Comparison of ENCODE assay signal across 22 cellular contexts in the genomic region with DNA sequence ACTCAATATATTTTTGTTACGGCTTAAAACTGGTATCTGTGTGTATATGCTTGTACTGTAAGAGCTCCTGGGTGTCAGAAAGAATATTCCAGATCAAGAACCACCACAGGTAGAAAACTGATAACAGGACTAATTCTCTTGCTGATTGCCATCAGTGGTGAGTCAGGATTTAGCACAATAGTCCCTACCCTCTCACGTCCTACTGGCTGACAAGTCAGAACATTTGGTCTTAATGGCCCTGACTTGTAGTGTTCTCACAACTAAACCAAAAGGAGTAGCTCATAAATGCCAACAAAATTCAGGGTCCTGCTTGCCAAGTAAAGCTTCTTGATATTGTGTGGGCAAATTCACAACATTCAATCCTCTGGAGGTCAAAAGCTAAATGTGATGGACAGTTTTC.
A peak's percentile ranks its signal among the peaks of the same experiment; 100 is the strongest.
DNase-seq lines count a peak whose midpoint lies in the region; FAIRE-seq and TF ChIP-seq lines count a peak whose summit lies in the region.
"Had no signal": no experiment of that assay in that cellular context is flagged by ENCODE, and none has a peak within 500 bp of the region (broad histone marks: within the 10 kb centered on the region; RNA-seq: fewer than 3 reads in every experiment).

No MANE protein-coding gene starts in this region.

- no peaks in the 10 kb centered on the region for H3F3A ChIP-seq in Loucy (ENCODE audit: low read depth)

- H3K27ac Mint-ChIP-seq in endothelial cell (ENCODE audit: unreplicated experiment) = peak overlapping the region; percentile 85
- H3K27ac Mint-ChIP-seq in osteocyte (ENCODE audit: unreplicated experiment) = no peak overlapping the region

- H3K4me2 ChIP-seq in BLaER1 treated with 17β-estradiol and CSF1 and Interleukin-3, amounts not matched to agents 10 nM and 100 nM = peak overlapping the region in 7 of 11 experiments; percentile 26 to 62 (median 50); a peak in 13 of 22 replicates
- H3K4me2 ChIP-seq in Loucy (ENCODE audit: low read depth, low read length, poor library complexity, severe bottlenecking) = peak overlapping the region; percentile 20
- H3K4me2 ChIP-seq in keratinocyte (ENCODE audit: control insufficient read depth, extremely low read depth, insufficient read depth, low read depth, low read length) = no peak overlapping the region

- peaks cover 0 to 18% (median 12%) of the 10 kb centered on the region in 10 experiments; a peak in 14 of 20 replicates for H3K4me1 ChIP-seq in BLaER1 treated with 17β-estradiol and CSF1 and Interleukin-3, amounts not matched to agents 10 nM and 100 nM
- peaks cover 14% of the 10 kb centered on the region for H3K4me1 ChIP-seq in Loucy (ENCODE audit: insufficient read depth, low read length, poor library complexity, severe bottlenecking)
- peaks cover 7% of the 10 kb centered on the region for H3K4me1 ChIP-seq in keratinocyte (ENCODE audit: control insufficient read depth, extremely low read depth, insufficient read depth, low read length)

- no peak for TF ChIP-seq CTCF in Loucy (conservative IDR thresholded peaks at IDR 0.05; ENCODE audit: low read length)
- TF ChIP-seq CTCF in endothelial cell (IDR thresholded peaks at IDR 0.05; ENCODE audit: unreplicated experiment) = no peak
- TF ChIP-seq CTCF in keratinocyte (optimal IDR thresholded peaks at IDR 0.05 in 1 of 3, IDR thresholded peaks at IDR 0.05 in 1 of 3, conservative IDR thresholded peaks at IDR 0.05 in 1 of 3; ENCODE audit: extremely low read depth in 1 of 3, insufficient read depth in 2 of 3, low read length in 3 of 3) = no peak
- no peak for TF ChIP-seq CTCF in osteocyte (IDR thresholded peaks at IDR 0.05)

- no peak overlapping the region for H2AFZ ChIP-seq in Loucy (ENCODE audit: low read length)
- H2AFZ ChIP-seq in keratinocyte (ENCODE audit: control insufficient read depth, low read length) = no peak overlapping the region

- H3K27me3 ChIP-seq in BLaER1 treated with 17β-estradiol and CSF1 and Interleukin-3, amounts not matched to agents 10 nM and 100 nM = no peaks in the 10 kb centered on the region
- H3K27me3 ChIP-seq in Loucy (ENCODE audit: insufficient read depth, low read length, poor library complexity, severe bottlenecking) (no peaks in the 10 kb centered on the region), keratinocyte (ENCODE audit: control insufficient read depth, extremely low read depth, insufficient read depth, low read length) (no peaks in the 10 kb centered on the region)

- H3K79me2 ChIP-seq in Loucy (ENCODE audit: insufficient read depth, low read length) (no peaks in the 10 kb centered on the region), keratinocyte (ENCODE audit: control insufficient read depth, insufficient read depth, low read length) (no peaks in the 10 kb centered on the region)

- no peaks in the 10 kb centered on the region for H3K9me2 ChIP-seq in Loucy (replicated peaks; ENCODE audit: low read depth, low read length)

- FAIRE-seq in keratinocyte (lab: Jason Lieb, UNC) = peak; percentile 74
- FAIRE-seq: D721Med, G401.6, H1, RCC 7860 had no signal

- dilution Hi-C loops in keratinocyte (cut with MboI; ENCODE audit: extremely low pct_ligation_motif_present, low sequenced_read_pairs) = no loop called here

- H4K20me1 ChIP-seq in BLaER1 treated with 17β-estradiol and CSF1 and Interleukin-3, amounts not matched to agents 10 nM and 100 nM = no peaks in the 10 kb centered on the region
- H4K20me1 ChIP-seq in Loucy (ENCODE audit: insufficient read depth, low read length, poor library complexity, severe bottlenecking) = no peaks in the 10 kb centered on the region
- H4K20me1 ChIP-seq in keratinocyte (ENCODE audit: control insufficient read depth, extremely low read depth, insufficient read depth, low read length) = no peaks in the 10 kb centered on the region

- H3K4me1 Mint-ChIP-seq in endothelial cell (ENCODE audit: unreplicated experiment) (peaks cover 22% of the 10 kb centered on the region), osteocyte (ENCODE audit: unreplicated experiment) (peaks cover 4% of the 10 kb centered on the region)

- H3K9me3 Mint-ChIP-seq in endothelial cell (ENCODE audit: unreplicated experiment) (no peaks in the 10 kb centered on the region), osteocyte (ENCODE audit: unreplicated experiment) (peaks cover 6% of the 10 kb centered on the region)
- H3K9me3 Mint-ChIP-seq: CD4-positive, alpha-beta T cell had no signal

- H3K9me1 ChIP-seq in keratinocyte (ENCODE audit: control insufficient read depth, extremely low read depth, insufficient read depth, low read length) = no peaks in the 10 kb centered on the region

- H3K9ac ChIP-seq in BLaER1 treated with 17β-estradiol and CSF1 and Interleukin-3, amounts not matched to agents 10 nM and 100 nM = no peak overlapping the region
- H3K9ac ChIP-seq in Loucy (ENCODE audit: low read depth, low read length, poor library complexity, severe bottlenecking) (no peak overlapping the region), keratinocyte (ENCODE audit: control insufficient read depth, extremely low read depth, insufficient read depth, low read length) (no peak overlapping the region)

- H3K9me3 ChIP-seq in BLaER1 treated with 17β-estradiol and CSF1 and Interleukin-3, amounts not matched to agents 10 nM and 100 nM (replicated peaks in 1 of 11) = peaks cover 0 to 10% (median 6%) of the 10 kb centered on the region in 11 experiments; a peak in 5 of 22 replicates
- H3K9me3 ChIP-seq in Loucy (ENCODE audit: insufficient read depth, low read depth, low read length) (no peaks in the 10 kb centered on the region), keratinocyte (ENCODE audit: control insufficient read depth, low read depth, low read length) (no peaks in the 10 kb centered on the region)

- DNase-seq in endothelial cell (ENCODE audit: low spot score) (no peak), keratinocyte (ENCODE audit: low read depth, low spot score) (no peak), NCI-H2196 (lab: John Stamatoyannopoulos, UW; ENCODE audit: unreplicated experiment) (no peak), kidney glomerular epithelial cell (lab: John Stamatoyannopoulos, UW) (no peak), osteocyte (ENCODE audit: extremely low spot score, unreplicated experiment) (no peak)
- DNase-seq: CD4-positive, alpha-beta T cell; HCEC 1CT; NCI-H1092; NCI-H1417 treated with DMSO at 0.1 percent for 48 hours; NCI-H187; NCI-H2081 treated with DMSO at 0.1 percent for 48 hours; NCI-H2171; NCI-H524 treated with DMSO at 0.1 percent for 48 hours; NCI-H774; SIG-M5 had no signal

- H3K4me3 Mint-ChIP-seq in endothelial cell (ENCODE audit: unreplicated experiment) (no peak overlapping the region), osteocyte (ENCODE audit: unreplicated experiment) (no peak overlapping the region)
- H3K4me3 Mint-ChIP-seq: CD4-positive, alpha-beta T cell had no signal

- no peak overlapping the region for H3K4me3 ChIP-seq in BLaER1 treated with 17β-estradiol and CSF1 and Interleukin-3, amounts not matched to agents 10 nM and 100 nM
- H3K4me3 ChIP-seq in Loucy (ENCODE audit: low read length, poor library complexity, severe bottlenecking) (no peak overlapping the region), keratinocyte (ENCODE audit: control insufficient read depth in 2 of 3, extremely low read depth in 1 of 3, insufficient read depth in 2 of 3, low read depth in 1 of 3, low read length in 3 of 3) (no peak overlapping the region)
- H3K4me3 ChIP-seq: SK-N-MC had no signal

- H3K36me3 ChIP-seq in BLaER1 treated with 17β-estradiol and CSF1 and Interleukin-3, amounts not matched to agents 10 nM and 100 nM = peaks cover 0 to 4% (median 0%) of the 10 kb centered on the region in 11 experiments; a peak in 1 of 22 replicates
- H3K36me3 ChIP-seq in Loucy (ENCODE audit: insufficient read depth, low read length) (peaks cover 4% of the 10 kb centered on the region; the same call in 1 of the 2 replicates), keratinocyte (ENCODE audit: control insufficient read depth in 2 of 2, extremely low read depth in 1 of 2, insufficient read depth in 2 of 2, low read length in 2 of 2) (peaks cover 0 to 2% of the 10 kb centered on the region in 2 experiments)

- H3K27me3 Mint-ChIP-seq in endothelial cell (ENCODE audit: unreplicated experiment) = peaks cover 8% of the 10 kb centered on the region
- H3K27me3 Mint-ChIP-seq in osteocyte (ENCODE audit: unreplicated experiment) = no peaks in the 10 kb centered on the region
- H3K27me3 Mint-ChIP-seq: CD4-positive, alpha-beta T cell had no signal

- H3K36me3 Mint-ChIP-seq in endothelial cell (ENCODE audit: low read depth, unreplicated experiment) (peaks cover 17% of the 10 kb centered on the region), osteocyte (ENCODE audit: unreplicated experiment) (peaks cover 17% of the 10 kb centered on the region)

- no peak overlapping the region for H3K27ac ChIP-seq in BLaER1 treated with 17β-estradiol and CSF1 and Interleukin-3, amounts not matched to agents 10 nM and 100 nM
- H3K27ac ChIP-seq in keratinocyte (ENCODE audit: control insufficient read depth, insufficient read depth, low read length) = no peak overlapping the region
- H3K27ac ChIP-seq: SK-N-MC had no signal
